23 cellular contexts compared by ENCODE assay signal in genomic region chr12:120618954-120619615, GRCh38. TPM values are rescaled to one million over a fixed set of nuclear protein-coding genes. Genes with fewer than 3 reads are reported as not detected.
A peak's percentile ranks its signal among the peaks of the same experiment; 100 is the strongest.
DNase-seq lines count a peak whose midpoint lies in the region; ATAC-seq and TF ChIP-seq lines count a peak whose summit lies in the region.
"Had no signal": no experiment of that assay in that cellular context is flagged by ENCODE, and none has a peak within 500 bp of the region (broad histone marks: within the 10 kb centered on the region; RNA-seq: fewer than 3 reads in every experiment).

No MANE protein-coding gene starts in this region.

- H3K4ac ChIP-seq in neuronal stem cell (ENCODE audit: low read length) = no peak overlapping the region

- no peak overlapping the region for H4K91ac ChIP-seq in neuronal stem cell (ENCODE audit: low read depth, low read length, poor library complexity)

- H2BK5ac ChIP-seq in neuronal stem cell (ENCODE audit: low read length) = no peak overlapping the region

- peak overlapping the region; percentile 48 for H3K4me2 ChIP-seq in neuronal stem cell (ENCODE audit: insufficient read depth, low read length, poor library complexity, severe bottlenecking)
- H3K4me2 ChIP-seq: BLaER1 had no signal

- H3K9me3 Mint-ChIP-seq in naive thymus-derived CD8-positive, alpha-beta T cell = peaks cover 0 to 4% (median 0%) of the 10 kb centered on the region in 9 donors
- H3K9me3 Mint-ChIP-seq: CD4-positive, alpha-beta T cell had no signal

- H4K8ac ChIP-seq in neuronal stem cell (ENCODE audit: low read depth, low read length) = no peak overlapping the region

- H3K27me3 ChIP-seq in HUES64 (ENCODE audit: insufficient read depth, low read length) (no peaks in the 10 kb centered on the region), dorsolateral prefrontal cortex (peaks cover 0 to 10% (median 0%) of the 10 kb centered on the region in 45 donors), neuronal stem cell (ENCODE audit: control insufficient read depth in 3 of 3, insufficient read depth in 3 of 3, low read depth in 1 of 3, low read length in 3 of 3) (peaks cover 0 to 34% (median 0%) of the 10 kb centered on the region in 3 experiments)
- H3K27me3 ChIP-seq: BLaER1 had no signal

- no peak for TF ChIP-seq CTCF in dorsolateral prefrontal cortex (IDR thresholded peaks at IDR 0.05 in 54 of 56, conservative IDR thresholded peaks at IDR 0.05 in 2 of 56; ENCODE audit: low read depth in 1 of 56, partially characterized antibody in 56 of 56)

- no peak overlapping the region for H3K27ac ChIP-seq in HUES64 (ENCODE audit: low read depth, low read length)
- H3K27ac ChIP-seq in dorsolateral prefrontal cortex = peak overlapping the region in 51 of 59 donors; percentile 23 to 86 (median 64)
- H3K27ac ChIP-seq in neuronal stem cell (replicated peaks; ENCODE audit: low read length) = no peak overlapping the region
- H3K27ac ChIP-seq: BLaER1, HL-60 had no signal

- intact Hi-C loops in dorsolateral prefrontal cortex (cut with DNase I) = loop anchor here in 1 of 2 donors (1.0 kb wide), 1 partner anchor 30 kb away; no protein-coding TSS in a partner anchor

- DNase-seq in dorsolateral prefrontal cortex (peak in 4 of 10 donors; percentile 19 to 64 (median 58)), neuronal stem cell (ENCODE audit: low spot score) (no peak), NCI-H2107 treated with DMSO at 0.1 percent for 48 hours (lab: John Stamatoyannopoulos, UW; ENCODE audit: unreplicated experiment) (no peak), cerebellar cortex (ENCODE audit: low spot score) (no peak)
- DNase-seq in naive thymus-derived CD8-positive, alpha-beta T cell = no peak
- DNase-seq in activated CD4-positive, alpha-beta T cell treated with anti-CD3 and anti-CD28 coated beads for 1 hour = no peak
- DNase-seq: CD4-positive, alpha-beta T cell; COR-L47; DMS79; GOT3; KG1; NCI-H1092; NCI-H1436; NCI-H187 treated with DMSO at 0.1 percent for 48 hours; NCI-H2107; NCI-H748 treated with DMSO at 0.1 percent for 48 hours; NK-92 treated with Interleukin-12 subunit alpha and Interleukin-12 subunit beta, amount 100 ng/mL, for 24 hours had no signal

- H3K4me3 ChIP-seq in HUES64 (ENCODE audit: low read length) (peak overlapping the region; percentile 32), dorsolateral prefrontal cortex (no peak overlapping the region), neuronal stem cell (ENCODE audit: low read length in 2 of 2) (no peak overlapping the region)
- H3K4me3 ChIP-seq: BLaER1, GM12878 had no signal

- H3K9ac ChIP-seq in HUES64 (ENCODE audit: low read depth, low read length) (no peak overlapping the region), neuronal stem cell (ENCODE audit: low read depth, low read length, poor library complexity) (no peak overlapping the region)
- H3K9ac ChIP-seq: BLaER1 had no signal

- no peaks in the 10 kb centered on the region for H3K79me1 ChIP-seq in neuronal stem cell (ENCODE audit: low read depth, low read length)

- peak overlapping the region; percentile 25 for H2BK15ac ChIP-seq in neuronal stem cell (ENCODE audit: low read length)

- H2AK5ac ChIP-seq in neuronal stem cell (ENCODE audit: low read depth, low read length) = no peak overlapping the region

- H3K14ac ChIP-seq in neuronal stem cell (ENCODE audit: low read length) = no peak overlapping the region

- no peaks in the 10 kb centered on the region for H3K4me1 Mint-ChIP-seq in naive thymus-derived CD8-positive, alpha-beta T cell

- ATAC-seq in naive thymus-derived CD8-positive, alpha-beta T cell = no peak
- ATAC-seq: GM12878, Panc1 had no signal

- H3K9me3 ChIP-seq in HUES64 (ENCODE audit: insufficient read depth, low read depth, low read length) = no peaks in the 10 kb centered on the region
- H3K9me3 ChIP-seq in neuronal stem cell (replicated peaks in 1 of 2; ENCODE audit: control insufficient read depth in 2 of 2, insufficient read depth in 1 of 2, low read depth in 1 of 2, low read length in 2 of 2) = no peaks in the 10 kb centered on the region
- H3K9me3 ChIP-seq: BLaER1 had no signal

- H2BK120ac ChIP-seq in neuronal stem cell (ENCODE audit: low read depth, low read length) = no peak overlapping the region

- H3K36me3 ChIP-seq in HUES64 (ENCODE audit: insufficient read depth, low read length) = no peaks in the 10 kb centered on the region
- no peaks in the 10 kb centered on the region for H3K36me3 ChIP-seq in neuronal stem cell (replicated peaks in 1 of 2; ENCODE audit: control insufficient read depth in 2 of 2, insufficient read depth in 2 of 2, low read length in 2 of 2)
- H3K36me3 ChIP-seq: BLaER1 had no signal

- no peak overlapping the region for H3K23ac ChIP-seq in neuronal stem cell (ENCODE audit: low read depth, low read length, poor library complexity)

- no peak overlapping the region for H3K18ac ChIP-seq in neuronal stem cell (ENCODE audit: low read length)

- H3K27me3 Mint-ChIP-seq in naive thymus-derived CD8-positive, alpha-beta T cell = peaks cover 12 to 39% (median 25%) of the 10 kb centered on the region in 5 donors

- no peak overlapping the region for H3K27ac Mint-ChIP-seq in naive thymus-derived CD8-positive, alpha-beta T cell
- H3K27ac Mint-ChIP-seq: CD4-positive, alpha-beta T cell had no signal

- H3K36me3 Mint-ChIP-seq in naive thymus-derived CD8-positive, alpha-beta T cell = no peaks in the 10 kb centered on the region

- H2BK12ac ChIP-seq in neuronal stem cell (ENCODE audit: low read length) = no peak overlapping the region

- WGBS in HUES64 = 39% methylated on average over 7 of the region's 8 CpGs
- 100% methylated on average over 1 of the region's 8 CpGs; no CpG with 5 or more reads in 1 of the 2 donors for WGBS in neuronal stem cell (ENCODE audit: extremely low coverage in 2 of 2, insufficient read length in 2 of 2, insufficient replicate concordance in 1 of 2), 2 donors

- H3K4me1 ChIP-seq in HUES64 (ENCODE audit: insufficient read depth, low read length) (peaks cover 10% of the 10 kb centered on the region; the same call in 1 of the 2 replicates), neuronal stem cell (ENCODE audit: control insufficient read depth in 2 of 2, insufficient read depth in 1 of 2, low read depth in 1 of 2, low read length in 2 of 2) (peaks cover 0 to 4% of the 10 kb centered on the region in 2 donors)
- H3K4me1 ChIP-seq: BLaER1 had no signal

- H2AFZ ChIP-seq in neuronal stem cell (ENCODE audit: low read length) = peak overlapping the region; percentile 64

- POLR2A ChIA-PET in naive thymus-derived CD8-positive, alpha-beta T cell (lab: Charles Lee) = no interaction called here

- no peak overlapping the region for H3K4me3 Mint-ChIP-seq in naive thymus-derived CD8-positive, alpha-beta T cell
- H3K4me3 Mint-ChIP-seq: CD4-positive, alpha-beta T cell had no signal

RNA-seq across cellular contexts. Expression of gene CABP1, which starts 21.3 kb away (rescaled TPM):
- 2.8 TPM for polyA plus RNA-seq in HUES64 (2013, experiment 1 of 2)
- polyA plus RNA-seq in HUES64 (2013, experiment 2 of 2) = 2.5 TPM
- 100 to 1,000 TPM; 104 to 566 (median 357) TPM for total RNA-seq in dorsolateral prefrontal cortex
- polyA plus RNA-seq in neuronal stem cell (2013, experiment 1 of 2) = 1.2 TPM
- polyA plus RNA-seq in neuronal stem cell (2013, experiment 2 of 2) = 1.2 TPM
- under 1 TPM in 1 of 2 experiments, not detected in 1; 0.34 TPM for total RNA-seq in naive thymus-derived CD8-positive, alpha-beta T cell
- not detected for polyA plus RNA-seq in naive thymus-derived CD8-positive, alpha-beta T cell
- total RNA-seq: NCI-H460 had no signal

RNA-seq across cellular contexts. Expression of gene POP5, which starts 37.9 kb away (rescaled TPM):
- 52.3 TPM for polyA plus RNA-seq in HUES64 (2013, experiment 1 of 2)
- 42.1 TPM for polyA plus RNA-seq in HUES64 (2013, experiment 2 of 2)
- total RNA-seq in dorsolateral prefrontal cortex = 10 to 100 TPM; 18.5 to 43.3 (median 29.0) TPM
- 29.0 TPM for polyA plus RNA-seq in neuronal stem cell (2013, experiment 1 of 2)
- polyA plus RNA-seq in neuronal stem cell (2013, experiment 2 of 2) = 30.3 TPM
- 10 to 100 TPM; 68.7 to 75.7 TPM for total RNA-seq in naive thymus-derived CD8-positive, alpha-beta T cell
- polyA plus RNA-seq in naive thymus-derived CD8-positive, alpha-beta T cell = 100 to 1,000 TPM; 121 to 126 (median 124) TPM

Comparison
In these comparisons a context has a peak if more than half of its experiments do, and no peak if none do; other contexts are left out.
1. H3K27ac ChIP-seq: peak in dorsolateral prefrontal cortex (51 of 59); none in HUES64 (single experiment) and neuronal stem cell (single experiment).
2. RNA of gene CABP1, which starts 21.3 kb away (total RNA-seq): 104 to 566 TPM in dorsolateral prefrontal cortex; 0.34 TPM in naive thymus-derived CD8-positive, alpha-beta T cell; every median in the first group is over 10 times any median in the second.